ENCODE assay signal across 8 cellular contexts in genomic region chr18:76821356-76821874, GRCh38. TPM values are rescaled to one million over a fixed set of nuclear protein-coding genes. Genes with fewer than 3 reads are reported as not detected.
A peak's percentile ranks its signal among the peaks of the same experiment; 100 is the strongest.
DNase-seq lines count a peak whose midpoint lies in the region; ATAC-seq and TF ChIP-seq lines count a peak whose summit lies in the region.

No MANE protein-coding gene starts in this region.

- H3K9me3 Mint-ChIP-seq in nephron progenitor cell: peaks cover 10% of the 10 kb centered on the region

- intact Hi-C loops in OCI-LY7 (cut with micrococcal nuclease; ENCODE audit: unreplicated experiment): no loop called here
- intact Hi-C loops in dorsolateral prefrontal cortex (cut with DNase I): loop anchor here (2.0 to 5.0 kb wide), 3 partner anchors 61 to 236 kb away; no protein-coding TSS in a partner anchor

- CTCF ChIA-PET in OCI-LY7 (lab: Charles Lee; ENCODE audit: unreplicated experiment): no interaction called here

- peaks cover 41% of the 10 kb centered on the region for H3K36me3 Mint-ChIP-seq in nephron progenitor cell (ENCODE audit: low read depth)

- no peaks in the 10 kb centered on the region for H3K27me3 ChIP-seq in dorsolateral prefrontal cortex

- H3K27ac ChIP-seq in OCI-LY7 (ENCODE audit: low read depth, low read length, poor library complexity, severe bottlenecking) (peak overlapping the region; percentile 71), dorsolateral prefrontal cortex (peak overlapping the region; percentile 87 to 99 (median 95))

- no peaks in the 10 kb centered on the region for H4K20me1 ChIP-seq in OCI-LY7 (ENCODE audit: insufficient read depth, low read length)

- DNase-seq in activated T-cell treated with anti-CD3 and anti-CD28 coated beads, Interleukin-2, amount 50 U/mL, for 1 hour: peak; percentile 30
- DNase-seq in activated T-cell treated with anti-CD3 and anti-CD28 coated beads for 4 hours (no peak), OCI-LY7 (ENCODE audit: low spot score) (peak; percentile 12), dorsolateral prefrontal cortex (no peak), nephron progenitor cell (no peak), NCI-H1694 treated with DMSO at 0.1 percent for 48 hours (lab: John Stamatoyannopoulos, UW) (no peak)

- H3K79me2 ChIP-seq in OCI-LY7 (ENCODE audit: insufficient read depth, low read depth, low read length): peaks cover 66% of the 10 kb centered on the region

- H3K4me3 ChIP-seq in OCI-LY7 (ENCODE audit: low read depth, low read length, poor library complexity, severe bottlenecking) (peak overlapping the region; percentile 98), dorsolateral prefrontal cortex (peak overlapping the region; percentile 74 to 99 (median 92))

- no TSS peak for BruUV-seq in OCI-LY7 (replicated peaks; lab: Mats Ljungman, UMichigan)

- H3K27ac Mint-ChIP-seq in nephron progenitor cell: peak overlapping the region; percentile 82

- peak overlapping the region; percentile 54; the same call in 1 of the 2 replicates for H2AFZ ChIP-seq in OCI-LY7 (ENCODE audit: low read length)

- peak overlapping the region; percentile 82 for H3K4me3 Mint-ChIP-seq in nephron progenitor cell

- no peaks in the 10 kb centered on the region for H3K9me2 ChIP-seq in OCI-LY7 (ENCODE audit: insufficient read depth, low read length)

- H3K4me1 ChIP-seq in OCI-LY7 (ENCODE audit: insufficient read depth, low read length, poor library complexity, severe bottlenecking): peaks cover 31% of the 10 kb centered on the region

- POLR2A ChIA-PET in OCI-LY7 (lab: Charles Lee): interaction anchor here (0.7 to 1.5 kb wide), 3 partner anchors 9 to 34 kb away, joined by 4 to 8 read pairs (median 4); no protein-coding TSS in a partner anchor

- ATAC-seq in HG03175 (IDR thresholded peaks at IDR 0.05; ENCODE audit: unreplicated experiment) (no peak), HG03442 (IDR thresholded peaks at IDR 0.05; ENCODE audit: unreplicated experiment) (no peak)

- H3K4me2 ChIP-seq in OCI-LY7 (ENCODE audit: low read length): peak overlapping the region; percentile 98

- peaks cover 9% of the 10 kb centered on the region; the same call in 1 of the 2 replicates for H3K36me3 ChIP-seq in OCI-LY7 (ENCODE audit: insufficient read depth, low read length)

- no peaks in the 10 kb centered on the region for H3K27me3 Mint-ChIP-seq in nephron progenitor cell (ENCODE audit: low read depth, poor library complexity)

- peaks cover 48% of the 10 kb centered on the region for H3K4me1 Mint-ChIP-seq in nephron progenitor cell

- H3K9me3 ChIP-seq in OCI-LY7 (ENCODE audit: low read length): no peaks in the 10 kb centered on the region

- TF ChIP-seq CTCF in OCI-LY7 (conservative IDR thresholded peaks at IDR 0.05; ENCODE audit: low read length) (no peak), dorsolateral prefrontal cortex (IDR thresholded peaks at IDR 0.05 in 54 of 56, conservative IDR thresholded peaks at IDR 0.05 in 2 of 56; ENCODE audit: low read depth in 1 of 56, partially characterized antibody in 56 of 56) (no peak), nephron progenitor cell (IDR thresholded peaks at IDR 0.05) (no peak)

RNA-seq across cellular contexts. Expression of gene ZNF236, which starts 0.9 kb away (rescaled TPM):
- 6.6 and 8.4 TPM in 2 replicates for total RNA-seq in OCI-LY7 (2014; rRNA removed; shearing (Covaris generic))
- total RNA-seq in OCI-LY7 (2022) (15.1 and 16.1 TPM in 2 replicates), dorsolateral prefrontal cortex (10 to 100 TPM; 29.4 to 62.0 (median 40.2) TPM)

Comparison
In these comparisons a context has a peak if more than half of its experiments do, and no peak if none do; other contexts are left out.
1. DNase-seq: peak in activated T-cell treated with anti-CD3 and anti-CD28 coated beads, Interleukin-2, amount 50 U/mL, for 1 hour (single experiment) and OCI-LY7 (single experiment); none in activated T-cell treated with anti-CD3 and anti-CD28 coated beads for 4 hours (single experiment), dorsolateral prefrontal cortex (0 of 10), nephron progenitor cell (single experiment) and NCI-H1694 treated with DMSO at 0.1 percent for 48 hours (single experiment).